Comparison of ENCODE assay signal across 21 cellular contexts in genomic region chr16:87133966-87134945, GRCh38.
"Had no signal": no experiment of that assay in that cellular context is flagged by ENCODE, and none has a peak within 500 bp of the region (broad histone marks: within the 10 kb centered on the region; RNA-seq: fewer than 3 reads in every experiment).

No MANE protein-coding gene starts in this region.

- DNase-seq: activated CD4-positive, alpha-beta memory T cell treated with anti-CD3 and anti-CD28 coated beads, Interleukin-2, amount 10 ng/mL, durations not matched to agents 7 days and 5 days; activated CD4-positive, alpha-beta T cell treated with anti-CD3 and anti-CD28 coated beads, Interleukin-2, amount 10 ng/mL, durations not matched to agents 24 days and 14 days; activated effector memory CD4-positive, alpha-beta T cell treated with Interleukin-2 at 50 U/mL for 16 hours; activated naive CD4-positive, alpha-beta T cell treated with anti-CD3 and anti-CD28 coated beads for 36 hours; activated naive CD8-positive, alpha-beta T cell treated with anti-CD3 and anti-CD28 coated beads, Interleukin-2, amount 10 ng/mL, durations not matched to agents 7 days and 5 days; activated T-cell treated with anti-CD3 and anti-CD28 coated beads, Interleukin-2, amount 50 U/mL, for 72 hours; amniotic stem cell; dermis blood vessel endothelial cell; effector CD8-positive, alpha-beta T cell; foreskin keratinocyte; left colon; lower lobe of right lung; naive thymus-derived CD4-positive, alpha-beta T cell; stimulated activated CD4-positive, alpha-beta T cell treated with anti-CD3 and anti-CD28 coated beads, Interleukin-4, amount 100 ng/mL, for 24 hours; stimulated activated naive CD4-positive, alpha-beta T cell treated with Interleukin-2 at 50 U/mL for 16 hours; substantia nigra; SW 1271; T-helper 17 cell; thyroid gland had no signal

- H3K9me3 ChIP-seq: neutrophil, thyroid gland had no signal

- H3K9ac ChIP-seq: parathyroid adenoma had no signal

- H3K36me3 ChIP-seq: lower lobe of right lung, neutrophil, thyroid gland had no signal

- H3K27me3 ChIP-seq: foreskin keratinocyte, neutrophil, thyroid gland had no signal

- H3K4me3 ChIP-seq: lower lobe of right lung, thyroid gland had no signal

- ATAC-seq: activated T-cell treated with anti-CD3 and anti-CD28 coated beads, Interleukin-2, amount 50 U/mL, for 72 hours; foreskin keratinocyte; left colon; naive thymus-derived CD4-positive, alpha-beta T cell; T-helper 17 cell had no signal

- H2AFZ ChIP-seq: parathyroid adenoma had no signal

- H3K4me1 ChIP-seq: foreskin keratinocyte, lower lobe of right lung, parathyroid adenoma, thyroid gland had no signal

- H3K27ac ChIP-seq: foreskin keratinocyte, lower lobe of right lung, neutrophil, parathyroid adenoma, thyroid gland had no signal
